In the genomic region with DNA sequence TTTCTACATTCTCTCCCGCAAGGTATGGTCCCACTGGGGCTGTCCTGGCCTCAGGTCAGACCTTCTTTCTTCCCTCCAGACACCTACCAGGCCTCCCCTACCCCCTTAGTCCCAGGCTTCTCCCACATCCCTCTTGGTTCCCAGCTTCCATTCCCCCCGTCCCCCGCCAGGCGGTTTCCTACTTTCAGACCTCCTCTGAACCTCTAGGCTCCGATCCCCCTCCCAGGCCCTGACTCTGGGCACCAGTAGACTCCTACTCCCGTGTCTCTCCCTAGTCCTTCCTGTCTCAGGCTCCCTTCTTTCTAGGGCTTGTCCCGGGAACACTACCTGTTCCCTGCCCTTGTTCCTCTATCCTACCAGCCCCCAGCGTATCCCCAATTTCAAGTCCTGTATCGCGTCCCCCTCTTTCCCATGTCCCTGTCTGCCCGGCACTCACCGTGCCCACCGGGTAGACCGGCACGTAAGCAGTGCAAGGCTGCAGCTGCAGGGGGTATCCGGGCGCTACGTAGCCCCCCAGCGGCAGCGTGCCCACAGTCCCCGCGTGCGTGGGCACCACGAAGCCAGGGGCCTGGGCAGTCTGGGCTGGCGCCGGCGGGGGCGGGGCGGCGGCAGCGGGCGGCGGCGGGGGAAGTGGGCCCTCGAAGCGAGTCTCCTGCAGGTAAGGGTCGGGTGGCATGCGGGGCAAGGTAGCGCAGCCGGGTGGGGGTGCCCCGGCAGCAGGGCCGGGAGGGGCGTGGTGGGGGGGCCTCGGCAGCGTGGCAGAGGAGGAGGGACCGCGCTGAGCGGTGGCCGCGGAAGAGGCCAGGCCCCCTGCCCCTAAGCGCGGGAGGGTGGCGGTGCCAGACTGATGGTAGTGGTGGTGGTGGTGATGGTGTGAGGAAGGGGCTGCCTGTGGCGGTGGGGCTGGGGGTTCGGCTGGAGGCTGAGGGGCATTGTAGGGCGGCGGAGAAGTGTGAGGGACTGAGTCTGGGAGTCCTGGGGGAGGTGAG, we compare ENCODE assay signal across 13 cellular contexts. TPM values are rescaled to one million over a fixed set of nuclear protein-coding genes. Genes with fewer than 3 reads are reported as not detected.
DNase-seq lines count a peak whose midpoint lies in the region; ATAC-seq and FAIRE-seq lines count a peak whose summit lies in the region.
"Had no signal": no experiment of that assay in that cellular context is flagged by ENCODE, and none has a peak within 500 bp of the region (broad histone marks: within the 10 kb centered on the region; RNA-seq: fewer than 3 reads in every experiment).

No MANE protein-coding gene starts in this region.

- no peaks in the 10 kb centered on the region for H3K9me3 ChIP-seq in HUES64 (ENCODE audit: insufficient read depth, low read depth, low read length)
- H3K9me3 ChIP-seq: heart left ventricle had no signal

- ATAC-seq in HG03196 (IDR thresholded peaks at IDR 0.05; ENCODE audit: unreplicated experiment), result no peak
- ATAC-seq: activated naive CD4-positive, alpha-beta T cell treated with anti-CD3 and anti-CD28 coated beads, Interleukin-2, amount 50 U/mL, for 72 hours; heart left ventricle had no signal

- H3K27ac ChIP-seq in HUES64 (ENCODE audit: low read depth, low read length), result no peak overlapping the region
- H3K27ac ChIP-seq in caudate nucleus (ENCODE audit: low read depth, low read length), result peak overlapping the region; percentile 84
- peak overlapping the region; percentile 76 for H3K27ac ChIP-seq in substantia nigra (ENCODE audit: low read depth, low read length, poor library complexity, severe bottlenecking)

- DNase-seq in caudate nucleus (lab: John Stamatoyannopoulos, UW) (peak in 1 of 61 donors; percentile 14), left kidney (ENCODE audit: low read depth, low spot score) (peak; percentile 59), substantia nigra (lab: John Stamatoyannopoulos, UW) (peak in 2 of 49 donors; percentile 33 to 69), RCC 7860 (ENCODE audit: low spot score) (no peak), NCI-H1436 treated with DMSO at 0.1 percent for 48 hours (lab: John Stamatoyannopoulos, UW) (no peak)
- DNase-seq: DMS79 treated with DMSO at 0.1 percent for 48 hours, heart left ventricle, NCI-H1048, NCI-H748 treated with DMSO at 0.1 percent for 48 hours, small intestine had no signal

- H3K36me3 ChIP-seq in HUES64 (ENCODE audit: insufficient read depth, low read length), result no peaks in the 10 kb centered on the region

- H3K9ac ChIP-seq in HUES64 (ENCODE audit: low read depth, low read length), result no peak overlapping the region

- H3K4me3 ChIP-seq in HUES64 (ENCODE audit: low read length), result peak overlapping the region; percentile 47

- H3K27me3 ChIP-seq in HUES64 (ENCODE audit: insufficient read depth, low read length), result peaks cover 24% of the 10 kb centered on the region

- H3K4me1 ChIP-seq in HUES64 (ENCODE audit: insufficient read depth, low read length), result peaks cover 19% of the 10 kb centered on the region

- WGBS in HUES64, result 52% methylated on average over 57 of the region's 57 CpGs

- no peak for FAIRE-seq in RCC 7860 (lab: Jason Lieb, UNC)
- FAIRE-seq: small intestine had no signal

RNA-seq across cellular contexts. Expression of gene PRRT1, which starts 1.5 kb away (rescaled TPM):
- 1.2 TPM for polyA plus RNA-seq in HUES64 (2013, experiment 1 of 2)
- 2.2 TPM for polyA plus RNA-seq in HUES64 (2013, experiment 2 of 2)

RNA-seq across cellular contexts. Expression of gene PPT2, which starts 3.7 kb away (rescaled TPM):
- polyA plus RNA-seq in HUES64 (2013, experiment 1 of 2), result 28.4 TPM
- polyA plus RNA-seq in HUES64 (2013, experiment 2 of 2), result 23.3 TPM

RNA-seq across cellular contexts. Expression of gene EGFL8, which starts 14.2 kb away (rescaled TPM):
- 8.1 TPM for polyA plus RNA-seq in HUES64 (2013, experiment 1 of 2)
- polyA plus RNA-seq in HUES64 (2013, experiment 2 of 2), result 8.0 TPM

RNA-seq across cellular contexts. Expression of gene FKBPL, which starts 20.1 kb away (rescaled TPM):
- 8.7 TPM for polyA plus RNA-seq in HUES64 (2013, experiment 1 of 2)
- 8.5 TPM for polyA plus RNA-seq in HUES64 (2013, experiment 2 of 2)

RNA-seq across cellular contexts. Expression of gene ATF6B, which starts 22.2 kb away (rescaled TPM):
- 20.2 TPM for polyA plus RNA-seq in HUES64 (2013, experiment 1 of 2)
- polyA plus RNA-seq in HUES64 (2013, experiment 2 of 2), result 26.1 TPM
